In genomic region chr18:68574311-68574710, GRCh38 we compare ENCODE assay signal across 24 cellular contexts.
"Had no signal": no experiment of that assay in that cellular context is flagged by ENCODE, and none has a peak within 500 bp of the region (broad histone marks: within the 10 kb centered on the region; RNA-seq: fewer than 3 reads in every experiment).

No MANE protein-coding gene starts in this region.

- H3K4me1 ChIP-seq: colonic mucosa, esophagus squamous epithelium, gastrocnemius medialis, heart right ventricle, left lung, lower lobe of right lung had no signal

- H3K36me3 ChIP-seq: colonic mucosa, esophagus squamous epithelium, gastrocnemius medialis, heart right ventricle, left lung, lower lobe of right lung had no signal

- H3K27me3 ChIP-seq: colonic mucosa, esophagus squamous epithelium, gastrocnemius medialis, heart right ventricle, left lung had no signal

- H3K9me3 ChIP-seq: colonic mucosa, gastrocnemius medialis, lower lobe of right lung, mucosa of descending colon had no signal

- H3K27ac ChIP-seq: colonic mucosa, epithelial cell of prostate, esophagus squamous epithelium, gastrocnemius medialis, heart right ventricle, left lung, lower lobe of right lung had no signal

- FAIRE-seq: endometrium, islet of Langerhans, keratinocyte had no signal

- DNase-seq: colonic mucosa; cortex of kidney; effector CD8-positive, alpha-beta T cell; effector memory CD8-positive, alpha-beta T cell; endodermal cell; erythroblast; esophagus squamous epithelium; foreskin fibroblast; foreskin melanocyte; gastrocnemius medialis; glutamatergic neuron; head of caudate nucleus; heart right ventricle; hippocampal formation; left cardiac atrium; left lung; left ventricle myocardium superior; lower lobe of right lung; mesenchymal stem cell; mucosa of descending colon had no signal

- H3K4me3 ChIP-seq: colonic mucosa, esophagus squamous epithelium, gastrocnemius medialis, heart right ventricle, left lung, lower lobe of right lung, mucosa of descending colon had no signal
